1 cellular context compared by ENCODE assay signal in the genomic region with DNA sequence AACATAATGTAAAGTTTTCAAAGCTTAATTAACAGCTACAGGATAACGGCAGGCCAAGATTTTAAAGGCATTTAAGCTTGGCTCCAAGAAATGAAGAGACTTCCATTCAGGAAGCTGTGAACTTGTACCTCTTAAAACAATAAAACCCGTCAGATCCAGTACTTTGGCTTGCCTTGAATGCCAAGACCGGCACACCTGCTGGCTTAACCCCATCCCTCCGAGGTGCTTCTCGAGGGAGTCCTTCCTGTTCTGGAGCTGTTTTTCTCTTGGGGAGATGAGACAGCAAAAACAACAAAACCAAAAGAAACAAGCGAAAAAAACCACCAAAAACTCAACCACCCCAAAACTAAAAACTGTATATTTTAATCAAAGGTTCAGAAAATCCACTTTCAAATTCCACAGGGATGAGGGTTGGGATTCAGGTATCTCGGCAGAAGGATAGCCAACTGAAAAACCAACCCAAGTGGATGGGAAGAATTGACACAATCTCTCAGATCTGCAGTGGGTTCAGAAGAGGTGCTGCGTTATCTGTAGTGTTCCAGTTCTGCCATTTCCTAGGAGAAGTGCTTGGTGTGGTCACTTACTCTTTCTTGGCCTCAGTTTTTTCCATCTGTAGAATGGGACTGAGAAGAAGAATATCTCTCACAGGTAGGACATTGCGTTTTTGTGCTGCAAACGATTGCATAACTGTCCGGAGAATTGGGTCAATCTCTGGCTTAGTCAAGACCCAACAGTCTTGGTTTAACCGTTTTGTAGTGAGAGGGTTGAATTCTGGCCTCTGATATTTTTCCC.
TF ChIP-seq lines count a peak whose summit lies in the region.

No MANE protein-coding gene starts in this region.

TF ChIP-seq in GM23338, 12 proteins besides CTCF, POLR2A, EP300 and RAD21 (continued from another document):
- TF ChIP-seq, protein P1, sequence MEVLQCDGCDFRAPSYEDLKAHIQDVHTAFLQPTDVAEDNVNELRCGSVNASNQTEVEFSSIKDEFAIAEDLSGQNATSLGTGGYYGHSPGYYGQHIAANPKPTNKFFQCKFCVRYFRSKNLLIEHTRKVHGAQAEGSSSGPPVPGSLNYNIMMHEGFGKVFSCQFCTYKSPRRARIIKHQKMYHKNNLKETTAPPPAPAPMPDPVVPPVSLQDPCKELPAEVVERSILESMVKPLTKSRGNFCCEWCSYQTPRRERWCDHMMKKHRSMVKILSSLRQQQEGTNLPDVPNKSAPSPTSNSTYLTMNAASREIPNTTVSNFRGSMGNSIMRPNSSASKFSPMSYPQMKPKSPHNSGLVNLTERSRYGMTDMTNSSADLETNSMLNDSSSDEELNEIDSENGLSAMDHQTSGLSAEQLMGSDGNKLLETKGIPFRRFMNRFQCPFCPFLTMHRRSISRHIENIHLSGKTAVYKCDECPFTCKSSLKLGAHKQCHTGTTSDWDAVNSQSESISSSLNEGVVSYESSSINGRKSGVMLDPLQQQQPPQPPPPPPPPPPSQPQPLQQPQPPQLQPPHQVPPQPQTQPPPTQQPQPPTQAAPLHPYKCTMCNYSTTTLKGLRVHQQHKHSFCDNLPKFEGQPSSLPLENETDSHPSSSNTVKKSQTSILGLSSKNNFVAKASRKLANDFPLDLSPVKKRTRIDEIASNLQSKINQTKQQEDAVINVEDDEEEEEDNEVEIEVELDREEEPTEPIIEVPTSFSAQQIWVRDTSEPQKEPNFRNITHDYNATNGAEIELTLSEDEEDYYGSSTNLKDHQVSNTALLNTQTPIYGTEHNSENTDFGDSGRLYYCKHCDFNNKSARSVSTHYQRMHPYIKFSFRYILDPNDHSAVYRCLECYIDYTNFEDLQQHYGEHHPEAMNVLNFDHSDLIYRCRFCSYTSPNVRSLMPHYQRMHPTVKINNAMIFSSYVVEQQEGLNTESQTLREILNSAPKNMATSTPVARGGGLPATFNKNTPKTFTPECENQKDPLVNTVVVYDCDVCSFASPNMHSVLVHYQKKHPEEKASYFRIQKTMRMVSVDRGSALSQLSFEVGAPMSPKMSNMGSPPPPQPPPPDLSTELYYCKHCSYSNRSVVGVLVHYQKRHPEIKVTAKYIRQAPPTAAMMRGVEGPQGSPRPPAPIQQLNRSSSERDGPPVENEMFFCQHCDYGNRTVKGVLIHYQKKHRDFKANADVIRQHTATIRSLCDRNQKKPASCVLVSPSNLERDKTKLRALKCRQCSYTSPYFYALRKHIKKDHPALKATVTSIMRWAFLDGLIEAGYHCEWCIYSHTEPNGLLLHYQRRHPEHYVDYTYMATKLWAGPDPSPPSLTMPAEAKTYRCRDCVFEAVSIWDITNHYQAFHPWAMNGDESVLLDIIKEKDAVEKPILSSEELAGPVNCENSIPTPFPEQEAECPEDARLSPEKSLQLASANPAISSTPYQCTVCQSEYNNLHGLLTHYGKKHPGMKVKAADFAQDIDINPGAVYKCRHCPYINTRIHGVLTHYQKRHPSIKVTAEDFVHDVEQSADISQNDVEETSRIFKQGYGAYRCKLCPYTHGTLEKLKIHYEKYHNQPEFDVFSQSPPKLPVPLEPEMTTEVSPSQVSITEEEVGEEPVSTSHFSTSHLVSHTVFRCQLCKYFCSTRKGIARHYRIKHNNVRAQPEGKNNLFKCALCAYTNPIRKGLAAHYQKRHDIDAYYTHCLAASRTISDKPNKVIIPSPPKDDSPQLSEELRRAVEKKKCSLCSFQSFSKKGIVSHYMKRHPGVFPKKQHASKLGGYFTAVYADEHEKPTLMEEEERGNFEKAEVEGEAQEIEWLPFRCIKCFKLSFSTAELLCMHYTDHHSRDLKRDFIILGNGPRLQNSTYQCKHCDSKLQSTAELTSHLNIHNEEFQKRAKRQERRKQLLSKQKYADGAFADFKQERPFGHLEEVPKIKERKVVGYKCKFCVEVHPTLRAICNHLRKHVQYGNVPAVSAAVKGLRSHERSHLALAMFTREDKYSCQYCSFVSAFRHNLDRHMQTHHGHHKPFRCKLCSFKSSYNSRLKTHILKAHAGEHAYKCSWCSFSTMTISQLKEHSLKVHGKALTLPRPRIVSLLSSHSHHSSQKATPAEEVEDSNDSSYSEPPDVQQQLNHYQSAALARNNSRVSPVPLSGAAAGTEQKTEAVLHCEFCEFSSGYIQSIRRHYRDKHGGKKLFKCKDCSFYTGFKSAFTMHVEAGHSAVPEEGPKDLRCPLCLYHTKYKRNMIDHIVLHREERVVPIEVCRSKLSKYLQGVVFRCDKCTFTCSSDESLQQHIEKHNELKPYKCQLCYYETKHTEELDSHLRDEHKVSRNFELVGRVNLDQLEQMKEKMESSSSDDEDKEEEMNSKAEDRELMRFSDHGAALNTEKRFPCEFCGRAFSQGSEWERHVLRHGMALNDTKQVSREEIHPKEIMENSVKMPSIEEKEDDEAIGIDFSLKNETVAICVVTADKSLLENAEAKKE (CRISPR knock-in tag; IDR thresholded peaks at IDR 0.05), result peak; percentile 36; the same call in 1 of the 2 replicates
- TF ChIP-seq STAT1 (IDR thresholded peaks at IDR 0.05; ENCODE audit: unreplicated experiment), result no peak
TF ChIP-seq in GM23338: peak in this region for 1.
